In genomic region chr13:42272115-42272756, GRCh38 we compare ENCODE assay signal across 8 cellular contexts. TPM values are rescaled to one million over a fixed set of nuclear protein-coding genes. Genes with fewer than 3 reads are reported as not detected.
DNase-seq lines count a peak whose midpoint lies in the region; ATAC-seq, FAIRE-seq and TF ChIP-seq lines count a peak whose summit lies in the region.

AKAP11 (plus strand) TSS chr13:42272152; CDS start chr13:42286349, 14,197 bp downstream.

- H3K4me3 ChIP-seq in HUES64 (ENCODE audit: low read length) (peak within 1 kb of the TSS; percentile 78), small intestine (ENCODE audit: low read depth in 1 of 2, low read length in 2 of 2) (peak within 1 kb of the TSS; percentile 73 to 91)

- under 1% methylated on average over 59 of the region's 59 CpGs for WGBS in HUES64
- WGBS in small intestine, 3 donors: 0% methylated on average over 38 to 59 of the region's 59 CpGs

- H3K27me3 ChIP-seq in HUES64 (ENCODE audit: insufficient read depth, low read length) (no peaks in the 10 kb centered on the region), small intestine (ENCODE audit: control insufficient read depth in 2 of 2, insufficient read depth in 2 of 2, low read length in 2 of 2) (no peaks in the 10 kb centered on the region)

- peak within 1 kb of the TSS; percentile 99 to 100 (median 99) for H3K4me3 Mint-ChIP-seq in brain

- H3K27ac ChIP-seq in HUES64 (ENCODE audit: low read depth, low read length): peak within 1 kb of the TSS; percentile 84
- peak within 1 kb of the TSS; percentile 41 to 92 for H3K27ac ChIP-seq in small intestine (ENCODE audit: low read depth in 1 of 2, low read length in 1 of 2)

- peaks cover 0 to 11% (median 6%) of the 10 kb centered on the region in 5 experiments for H3K9me3 Mint-ChIP-seq in brain

- peak within 1 kb of the TSS; percentile 77 for H3K9ac ChIP-seq in HUES64 (ENCODE audit: low read depth, low read length)

- peaks cover 6% of the 10 kb centered on the region for H3K27me3 Mint-ChIP-seq in brain

- peak; percentile 23 for DNase-seq in DMS114 treated with DMSO at 0.1 percent for 48 hours (lab: John Stamatoyannopoulos, UW; ENCODE audit: unreplicated experiment)
- peak; percentile 34 for DNase-seq in T-helper 22 cell (ENCODE audit: low read depth)
- DNase-seq in iPS-NIHi11 (ENCODE audit: low spot score): peak; percentile 70
- DNase-seq in small intestine: peak; percentile 41
- DNase-seq in NCI-H1048 (lab: John Stamatoyannopoulos, UW): no peak

- peak within 1 kb of the TSS; percentile 97 to 100 (median 99) for H3K27ac Mint-ChIP-seq in brain

- H3K4me1 Mint-ChIP-seq in brain: peaks cover 63% of the 10 kb centered on the region

- no peaks in the 10 kb centered on the region for H3K36me3 ChIP-seq in HUES64 (ENCODE audit: insufficient read depth, low read length)
- no peaks in the 10 kb centered on the region for H3K36me3 ChIP-seq in small intestine (ENCODE audit: control insufficient read depth in 2 of 2, insufficient read depth in 2 of 2, low read length in 2 of 2)

- TF ChIP-seq CTCF in brain (conservative IDR thresholded peaks at IDR 0.05): no peak

- peaks cover 16% of the 10 kb centered on the region for H3K4me1 ChIP-seq in HUES64 (ENCODE audit: insufficient read depth, low read length)
- peaks cover 0 to 7% of the 10 kb centered on the region in 2 donors for H3K4me1 ChIP-seq in small intestine (ENCODE audit: control insufficient read depth in 2 of 2, insufficient read depth in 1 of 2, low read depth in 1 of 2, low read length in 1 of 2)

- H3K36me3 Mint-ChIP-seq in brain: peaks cover 13% of the 10 kb centered on the region

- FAIRE-seq in small intestine (lab: Jason Lieb, UNC): no peak

- ATAC-seq in GM21423 (IDR thresholded peaks at IDR 0.05; ENCODE audit: unreplicated experiment): peak; percentile 20

- peaks cover 16% of the 10 kb centered on the region for H3K9me3 ChIP-seq in HUES64 (ENCODE audit: insufficient read depth, low read depth, low read length)
- H3K9me3 ChIP-seq in small intestine (ENCODE audit: control insufficient read depth, low read depth): no peaks in the 10 kb centered on the region

RNA-seq across cellular contexts. Expression of gene AKAP11, which starts in this region (rescaled TPM):
- 11.2 TPM for polyA plus RNA-seq in HUES64 (2013, experiment 1 of 2)
- 11.7 TPM for polyA plus RNA-seq in HUES64 (2013, experiment 2 of 2)
- 6.9 TPM for polyA plus RNA-seq in brain (ENCODE audit: insufficient read depth, low read depth, low replicate concordance)
- polyA plus RNA-seq in small intestine: 1 to 10 TPM; 2.4 to 7.1 (median 2.7) TPM
